Comparison of ENCODE assay signal across 12 cellular contexts in the genomic region with DNA sequence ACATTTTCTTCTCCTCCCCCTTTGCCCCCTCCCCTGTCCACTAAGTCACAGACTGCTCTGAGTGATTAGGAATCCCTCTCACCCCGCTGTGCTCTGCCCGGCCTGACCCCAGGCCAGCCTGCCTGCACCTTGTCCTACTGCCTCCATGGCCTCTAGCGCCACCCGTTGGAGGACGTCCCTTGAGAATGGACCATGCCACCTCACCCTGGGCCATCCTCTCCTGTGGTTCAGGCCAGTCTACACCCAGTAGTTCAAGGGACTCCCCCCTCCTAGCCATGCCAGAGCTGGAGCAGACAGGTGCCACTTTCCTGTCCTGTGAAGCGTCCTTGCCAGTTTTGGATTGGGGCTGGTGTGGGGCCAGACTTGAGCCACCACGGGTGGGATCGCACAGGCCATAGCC. TPM values are rescaled to one million over a fixed set of nuclear protein-coding genes. Genes with fewer than 3 reads are reported as not detected.
DNase-seq lines count a peak whose midpoint lies in the region; ATAC-seq, FAIRE-seq and TF ChIP-seq lines count a peak whose summit lies in the region.
"Had no signal": no experiment of that assay in that cellular context is flagged by ENCODE, and none has a peak within 500 bp of the region (broad histone marks: within the 10 kb centered on the region; RNA-seq: fewer than 3 reads in every experiment).

No MANE protein-coding gene starts in this region.

- in situ Hi-C loops in HepG2 (cut with HindIII; ENCODE audit: extremely low pct_ligation_motif_present, low pct_unique_long_range_greater_than_20kb) = no loop called here

- CTCF ChIA-PET in PC-3 (lab: Charles Lee) (no interaction called here), HepG2 (lab: Yijun Ruan, JAX; ENCODE audit: low intra/inter-chr PET ratio, low total read pairs) (no interaction called here)

- ATAC-seq in DND-41 (ENCODE audit: insufficient read depth, low read depth) (no peak), PC-3 (no peak), HepG2 (peak; percentile 56)

- H3K9me3 ChIP-seq in DND-41 (ENCODE audit: insufficient read depth, low read length, severe bottlenecking) (no peaks in the 10 kb centered on the region), PC-3 (ENCODE audit: low read length) (no peaks in the 10 kb centered on the region), HepG2 (ENCODE audit: low read length) (no peaks in the 10 kb centered on the region), kidney (ENCODE audit: control insufficient read depth in 1 of 2, low read length in 2 of 2) (no peaks in the 10 kb centered on the region)
- H3K9me3 ChIP-seq: thoracic aorta had no signal

- no CpG with 5 or more reads among the region's 8 CpGs for WGBS in HepG2 (ENCODE audit: low lambda C conversion rate)
- WGBS in lower leg skin, 2 donors = 84 to 87% methylated on average over 5 to 8 of the region's 8 CpGs

- BruUV-seq in PC-3 (replicated peaks; lab: Mats Ljungman, UMichigan) = no TSS peak
- BruUV-seq in HepG2 (replicated peaks; lab: Mats Ljungman, UMichigan) = no TSS peak

- H3K27ac ChIP-seq in DND-41 (ENCODE audit: low read length) = no peak overlapping the region
- no peak overlapping the region for H3K27ac ChIP-seq in PC-3 (ENCODE audit: low read length)
- H3K27ac ChIP-seq in HepG2 (ENCODE audit: extremely low read length, insufficient read depth, low read length) = no peak overlapping the region
- no peak overlapping the region for H3K27ac ChIP-seq in kidney (ENCODE audit: low read depth in 2 of 2, low read length in 2 of 2)
- H3K27ac ChIP-seq: thoracic aorta had no signal

- POLR2A ChIA-PET in PC-3 (lab: Charles Lee; ENCODE audit: unreplicated experiment) (no interaction called here), HepG2 (lab: Yijun Ruan, JAX) (no interaction called here)

- H3K9me2 ChIP-seq in PC-3 (replicated peaks; ENCODE audit: low read length) = no peaks in the 10 kb centered on the region

- TF ChIP-seq EP300 in HepG2 (IDR thresholded peaks at IDR 0.05; ENCODE audit: low read depth in 2 of 2, low read length in 2 of 2) (no peak), HepG2 (CRISPR knock-in tag; IDR thresholded peaks at IDR 0.05; ENCODE audit: borderline replicate concordance) (no peak)

- H3K4me2 ChIP-seq in DND-41 (ENCODE audit: insufficient read depth, low read length) (no peak overlapping the region), PC-3 (ENCODE audit: low read length) (no peak overlapping the region), HepG2 (ENCODE audit: low read depth, low read length) (no peak overlapping the region)

- H4K20me1 ChIP-seq in DND-41 (ENCODE audit: insufficient read depth, low read length) = peaks cover 20% of the 10 kb centered on the region
- no peaks in the 10 kb centered on the region for H4K20me1 ChIP-seq in PC-3 (ENCODE audit: low read length)
- H4K20me1 ChIP-seq in HepG2 (ENCODE audit: insufficient read depth, low read length) = no peaks in the 10 kb centered on the region

- H3F3A ChIP-seq in PC-3 (ENCODE audit: low read length, unreplicated experiment) = no peaks in the 10 kb centered on the region

- intact Hi-C loops in PC-3 (cut with micrococcal nuclease) (no loop called here), HepG2 (cut with micrococcal nuclease; ENCODE audit: unreplicated experiment) (no loop called here), kidney (cut with DNase I) (no loop called here), lower leg skin (cut with DNase I; ENCODE audit: low total_unique reads) (no loop called here)

- H3K36me3 ChIP-seq in DND-41 (ENCODE audit: insufficient read depth, low read length) = peaks cover 71% of the 10 kb centered on the region
- peaks cover 2% of the 10 kb centered on the region; the same call in 1 of the 2 replicates for H3K36me3 ChIP-seq in PC-3 (ENCODE audit: low read depth, low read length)
- peaks cover 4 to 18% of the 10 kb centered on the region in 2 experiments; a peak in 4 of 5 replicates for H3K36me3 ChIP-seq in HepG2 (replicated peaks in 1 of 2; ENCODE audit: control insufficient read depth in 1 of 2, insufficient read depth in 2 of 2, low read length in 2 of 2)
- peaks cover 3 to 13% of the 10 kb centered on the region in 2 donors for H3K36me3 ChIP-seq in kidney (ENCODE audit: control insufficient read depth in 1 of 2, insufficient read depth in 2 of 2, low read length in 2 of 2)

- no peak overlapping the region for H3K9ac ChIP-seq in DND-41 (ENCODE audit: low read depth, low read length)
- no peak overlapping the region for H3K9ac ChIP-seq in PC-3 (ENCODE audit: low read length)
- no peak overlapping the region for H3K9ac ChIP-seq in HepG2 (ENCODE audit: insufficient read depth, low read depth, low read length)
- H3K9ac ChIP-seq in kidney (ENCODE audit: low read length in 2 of 2) = no peak overlapping the region

- TF ChIP-seq CTCF in DND-41 (IDR thresholded peaks at IDR 0.05; ENCODE audit: borderline replicate concordance, extremely low read depth, low read length, poor library complexity, severe bottlenecking) = peak; percentile 28
- TF ChIP-seq CTCF in PC-3 (conservative IDR thresholded peaks at IDR 0.05; ENCODE audit: low read depth, low read length) = 0 out of 2 replicates have a peak, but pooled peaks have one; percentile 21
- TF ChIP-seq CTCF in HepG2 (CRISPR knock-in tag; IDR thresholded peaks at IDR 0.05) = no peak; the same call in 1 of the 2 replicates
- no peak for TF ChIP-seq CTCF in kidney (IDR thresholded peaks at IDR 0.05; ENCODE audit: borderline replicate concordance, extremely low read depth, insufficient read depth)
- no peak for TF ChIP-seq CTCF in lower leg skin (IDR thresholded peaks at IDR 0.05)

- no peak for TF ChIP-seq RAD21 in HepG2 (CRISPR knock-in tag; IDR thresholded peaks at IDR 0.05)

- TF ChIP-seq POLR2A in HepG2 (IDR thresholded peaks at IDR 0.05; ENCODE audit: insufficient read depth in 1 of 2, low read depth in 2 of 2, low read length in 2 of 2) = no peak
- TF ChIP-seq POLR2A in GM12892 (IDR thresholded peaks at IDR 0.05; ENCODE audit: low read depth, low read length) = no peak
- TF ChIP-seq POLR2A in lower leg skin (IDR thresholded peaks at IDR 0.05) = no peak

- H2AFZ ChIP-seq in DND-41 (ENCODE audit: low read depth, low read length) = no peak overlapping the region
- no peak overlapping the region for H2AFZ ChIP-seq in PC-3 (ENCODE audit: low read length)
- H2AFZ ChIP-seq in HepG2 (ENCODE audit: low read length) = no peak overlapping the region

- H3K4me3 ChIP-seq in DND-41 (ENCODE audit: low read depth in 1 of 2, low read length in 2 of 2) (no peak overlapping the region), PC-3 (ENCODE audit: low read length) (no peak overlapping the region), HepG2 (replicated peaks in 1 of 3; ENCODE audit: insufficient read depth in 1 of 3, low read depth in 2 of 3, low read length in 3 of 3) (no peak overlapping the region), kidney (ENCODE audit: low read length in 2 of 2) (no peak overlapping the region), lower leg skin (ENCODE audit: low read depth, poor library complexity, severe bottlenecking) (no peak overlapping the region)
- H3K4me3 ChIP-seq: thoracic aorta had no signal

- FAIRE-seq in HepG2 (lab: Jason Lieb, UNC) (no peak), kidney (lab: Jason Lieb, UNC) (no peak), GM12892 (lab: Jason Lieb, UNC) (no peak)

- peaks cover 24% of the 10 kb centered on the region; the same call in 1 of the 2 replicates for H3K79me2 ChIP-seq in DND-41 (ENCODE audit: insufficient read depth, low read length)
- no peaks in the 10 kb centered on the region for H3K79me2 ChIP-seq in PC-3 (ENCODE audit: low read length)
- H3K79me2 ChIP-seq in HepG2 (ENCODE audit: insufficient read depth, low read length) = peaks cover 4% of the 10 kb centered on the region

- DNase-seq in DND-41 (no peak), PC-3 (no peak), HepG2 (ENCODE audit: low spot score) (no peak), kidney (no peak), GM12892 (ENCODE audit: insufficient read length) (no peak), lower leg skin (ENCODE audit: low spot score in 2 of 2) (no peak)
- DNase-seq: cerebellar nuclear complex, Kasumi-1, NCI-H510A treated with DMSO at 0.1 percent for 48 hours, RPMI8226, T-cell had no signal

- no peaks in the 10 kb centered on the region for H3K4me1 ChIP-seq in DND-41 (ENCODE audit: insufficient read depth, low read length)
- H3K4me1 ChIP-seq in PC-3 (ENCODE audit: insufficient read depth, low read length) = no peaks in the 10 kb centered on the region
- 0 out of 2 replicates have a peak, but pooled peaks cover 5% of the 10 kb centered on the region for H3K4me1 ChIP-seq in HepG2 (ENCODE audit: insufficient read depth, low read length)
- H3K4me1 ChIP-seq in kidney (ENCODE audit: control insufficient read depth in 1 of 2, insufficient read depth in 1 of 2, low read depth in 1 of 2, low read length in 2 of 2) = peaks cover 0 to 2% of the 10 kb centered on the region in 2 donors

- H3K27me3 ChIP-seq in DND-41 (ENCODE audit: insufficient read depth, low read length, poor library complexity) = no peaks in the 10 kb centered on the region
- no peaks in the 10 kb centered on the region for H3K27me3 ChIP-seq in PC-3 (ENCODE audit: low read length)
- no peaks in the 10 kb centered on the region for H3K27me3 ChIP-seq in HepG2 (ENCODE audit: control insufficient read depth in 1 of 2, insufficient read depth in 2 of 2, low read length in 2 of 2)

RNA-seq across cellular contexts. Expression of a gene that starts 9.7 kb away (rescaled TPM):
- total RNA-seq in PC-3 (2014; rRNA removed) (366 and 427 TPM in 2 replicates), HepG2 (2016; rRNA removed; fragmentation: Illumina TruSeq; extraction: Trizol) (69.8 and 77.3 TPM in 2 replicates), kidney (85.3 TPM), lower leg skin (10 to 100 TPM; 57.5 to 67.4 (median 60.6) TPM)
- 104 and 121 TPM in 2 replicates for total RNA-seq in HepG2 (2016; cell fraction: cytosol; rRNA removed; fragmentation: Illumina TruSeq; extraction: Trizol; ENCODE audit: low read depth)
- 57.7 and 81.1 TPM in 2 replicates for total RNA-seq in HepG2 (2016; cell fraction: insoluble cytoplasmic fraction; rRNA removed; fragmentation: Illumina TruSeq; extraction: Trizol)
- 244 and 255 TPM in 2 replicates for total RNA-seq in HepG2 (2016; cell fraction: membrane; rRNA removed; fragmentation: Illumina TruSeq; extraction: Trizol)
- total RNA-seq in HepG2 (2016; cell fraction: nucleus; rRNA removed; fragmentation: Illumina TruSeq; extraction: Trizol) = 35.1 and 36.4 TPM in 2 replicates
- polyA plus RNA-seq in HepG2 (2011; rRNA removed) (57.7 and 83.5 TPM in 2 replicates), kidney (ENCODE audit: insufficient read depth, low read depth, low replicate concordance) (46.6 TPM)
- 47.6 and 67.3 TPM in 2 replicates for polyA plus RNA-seq in HepG2 (2011; cell fraction: cytosol; rRNA removed)
- polyA plus RNA-seq in HepG2 (2011; cell fraction: nucleus; rRNA removed) = 59.5 and 63.5 TPM in 2 replicates
- polyA plus RNA-seq in HepG2 (2012) = 65.5 and 87.1 TPM in 2 replicates
- polyA plus RNA-seq in HepG2 (2016; cell fraction: cytosol; fragmentation: Illumina TruSeq; extraction: Trizol; ENCODE audit: low read depth) = 148 and 150 TPM in 2 replicates
- polyA plus RNA-seq in HepG2 (2016; cell fraction: insoluble cytoplasmic fraction; fragmentation: Illumina TruSeq; extraction: Trizol; ENCODE audit: low read depth) = 80.3 and 99.3 TPM in 2 replicates
- 244 and 277 TPM in 2 replicates for polyA plus RNA-seq in HepG2 (2016; cell fraction: membrane; fragmentation: Illumina TruSeq; extraction: Trizol; ENCODE audit: low read depth)
- polyA plus RNA-seq in HepG2 (2016; cell fraction: nucleus; fragmentation: Illumina TruSeq; extraction: Trizol; ENCODE audit: insufficient read depth, low read depth) = 93.5 and 94.6 TPM in 2 replicates
- polyA minus RNA-seq in HepG2 (2011; rRNA and poly(A)+ RNA removed; ENCODE audit: low replicate concordance) = 195 and 354 TPM in 2 replicates
- 79.8 and 83.1 TPM in 2 replicates for polyA minus RNA-seq in HepG2 (2011; cell fraction: cytosol; rRNA and poly(A)+ RNA removed)
- polyA minus RNA-seq in HepG2 (2011; cell fraction: nucleus; rRNA and poly(A)+ RNA removed) = 16.6 and 21.8 TPM in 2 replicates
- polyA plus RNA-seq in GM12892 (2012; ENCODE audit: missing spikeins) = 25.9 TPM

RNA-seq across cellular contexts. Expression of a gene that starts 56.9 kb away (rescaled TPM):
- 10.6 and 12.4 TPM in 2 replicates for total RNA-seq in PC-3 (2014; rRNA removed)
- total RNA-seq in HepG2 (2016; rRNA removed; fragmentation: Illumina TruSeq; extraction: Trizol) = 1.7 and 2.2 TPM in 2 replicates
- 0.40 and 0.53 TPM in 2 replicates for total RNA-seq in HepG2 (2016; cell fraction: cytosol; rRNA removed; fragmentation: Illumina TruSeq; extraction: Trizol; ENCODE audit: low read depth)
- total RNA-seq in HepG2 (2016; cell fraction: insoluble cytoplasmic fraction; rRNA removed; fragmentation: Illumina TruSeq; extraction: Trizol) = 2.0 and 3.2 TPM in 2 replicates
- 1.1 and 1.3 TPM in 2 replicates for total RNA-seq in HepG2 (2016; cell fraction: membrane; rRNA removed; fragmentation: Illumina TruSeq; extraction: Trizol)
- 2.5 and 3.6 TPM in 2 replicates for total RNA-seq in HepG2 (2016; cell fraction: nucleus; rRNA removed; fragmentation: Illumina TruSeq; extraction: Trizol)
- polyA plus RNA-seq in HepG2 (2011; rRNA removed) = 6.2 and 6.7 TPM in 2 replicates
- polyA plus RNA-seq in HepG2 (2011; cell fraction: cytosol; rRNA removed) = 7.0 and 11.0 TPM in 2 replicates
- 4.7 and 4.8 TPM in 2 replicates for polyA plus RNA-seq in HepG2 (2011; cell fraction: nucleus; rRNA removed)
- 5.0 and 5.4 TPM in 2 replicates for polyA plus RNA-seq in HepG2 (2012)
- polyA plus RNA-seq in HepG2 (2016; cell fraction: cytosol; fragmentation: Illumina TruSeq; extraction: Trizol; ENCODE audit: low read depth) = 0.63 and 0.91 TPM in 2 replicates
- polyA plus RNA-seq in HepG2 (2016; cell fraction: insoluble cytoplasmic fraction; fragmentation: Illumina TruSeq; extraction: Trizol; ENCODE audit: low read depth) = 1.3 and 2.0 TPM in 2 replicates
- 0.69 and 1.2 TPM in 2 replicates for polyA plus RNA-seq in HepG2 (2016; cell fraction: membrane; fragmentation: Illumina TruSeq; extraction: Trizol; ENCODE audit: low read depth)
- polyA plus RNA-seq in HepG2 (2016; cell fraction: nucleus; fragmentation: Illumina TruSeq; extraction: Trizol; ENCODE audit: insufficient read depth, low read depth) = 3.0 and 3.8 TPM in 2 replicates
- polyA minus RNA-seq in HepG2 (2011; rRNA and poly(A)+ RNA removed; ENCODE audit: low replicate concordance) = 9.2 and 13.1 TPM in 2 replicates
- 3.5 and 3.7 TPM in 2 replicates for polyA minus RNA-seq in HepG2 (2011; cell fraction: cytosol; rRNA and poly(A)+ RNA removed)
- 1.4 and 3.5 TPM in 2 replicates for polyA minus RNA-seq in HepG2 (2011; cell fraction: nucleus; rRNA and poly(A)+ RNA removed)
- total RNA-seq in kidney = 9.6 TPM
- polyA plus RNA-seq in kidney (ENCODE audit: insufficient read depth, low read depth, low replicate concordance) = 12.4 TPM
- polyA plus RNA-seq in GM12892 (2012; ENCODE audit: missing spikeins) = 2.2 TPM
- total RNA-seq in lower leg skin = 10 to 100 TPM; 10.1 to 21.6 (median 14.4) TPM

RNA-seq across cellular contexts. Expression of a gene that starts 57.8 kb away (rescaled TPM):
- total RNA-seq in PC-3 (2014; rRNA removed) = 66.9 and 94.0 TPM in 2 replicates
- 17.8 and 24.0 TPM in 2 replicates for total RNA-seq in HepG2 (2016; rRNA removed; fragmentation: Illumina TruSeq; extraction: Trizol)
- 3.1 and 3.2 TPM in 2 replicates for total RNA-seq in HepG2 (2016; cell fraction: cytosol; rRNA removed; fragmentation: Illumina TruSeq; extraction: Trizol; ENCODE audit: low read depth)
- 18.3 and 20.3 TPM in 2 replicates for total RNA-seq in HepG2 (2016; cell fraction: insoluble cytoplasmic fraction; rRNA removed; fragmentation: Illumina TruSeq; extraction: Trizol)
- total RNA-seq in HepG2 (2016; cell fraction: membrane; rRNA removed; fragmentation: Illumina TruSeq; extraction: Trizol) = 11.9 and 12.8 TPM in 2 replicates
- total RNA-seq in HepG2 (2016; cell fraction: nucleus; rRNA removed; fragmentation: Illumina TruSeq; extraction: Trizol) = 17.9 and 21.9 TPM in 2 replicates
- 5.8 TPM in 2 replicates for polyA plus RNA-seq in HepG2 (2011; rRNA removed)
- polyA plus RNA-seq in HepG2 (2011; cell fraction: cytosol; rRNA removed) = 4.6 and 5.7 TPM in 2 replicates
- polyA plus RNA-seq in HepG2 (2011; cell fraction: nucleus; rRNA removed) = 27.7 and 34.4 TPM in 2 replicates
- 18.3 and 21.2 TPM in 2 replicates for polyA plus RNA-seq in HepG2 (2012)
- polyA plus RNA-seq in HepG2 (2016; cell fraction: cytosol; fragmentation: Illumina TruSeq; extraction: Trizol; ENCODE audit: low read depth) = 2.2 and 2.6 TPM in 2 replicates
- polyA plus RNA-seq in HepG2 (2016; cell fraction: insoluble cytoplasmic fraction; fragmentation: Illumina TruSeq; extraction: Trizol; ENCODE audit: low read depth) = 32.5 and 46.4 TPM in 2 replicates
- polyA plus RNA-seq in HepG2 (2016; cell fraction: membrane; fragmentation: Illumina TruSeq; extraction: Trizol; ENCODE audit: low read depth) = 7.0 and 9.4 TPM in 2 replicates
- 60.1 and 68.4 TPM in 2 replicates for polyA plus RNA-seq in HepG2 (2016; cell fraction: nucleus; fragmentation: Illumina TruSeq; extraction: Trizol; ENCODE audit: insufficient read depth, low read depth)
- 16.9 and 25.4 TPM in 2 replicates for polyA minus RNA-seq in HepG2 (2011; rRNA and poly(A)+ RNA removed; ENCODE audit: low replicate concordance)
- polyA minus RNA-seq in HepG2 (2011; cell fraction: cytosol; rRNA and poly(A)+ RNA removed) = 17.9 and 19.6 TPM in 2 replicates
- polyA minus RNA-seq in HepG2 (2011; cell fraction: nucleus; rRNA and poly(A)+ RNA removed) = 10.3 and 14.4 TPM in 2 replicates
- total RNA-seq in kidney = 54.6 TPM
- 13.5 TPM for polyA plus RNA-seq in kidney (ENCODE audit: insufficient read depth, low read depth, low replicate concordance)
- polyA plus RNA-seq in GM12892 (2012; ENCODE audit: missing spikeins) = 13.3 TPM
- total RNA-seq in lower leg skin = 10 to 100 TPM; 32.6 to 51.6 (median 40.9) TPM

Comparison
In these comparisons a context has a peak if more than half of its experiments do, and no peak if none do; other contexts are left out.
1. CTCF ChIP-seq: peak in DND-41 (single experiment) and PC-3 (single experiment); none in HepG2 (single experiment), kidney (single experiment) and lower leg skin (0 of 3).